Comparison of ENCODE assay signal across 8 cellular contexts in the genomic region with DNA sequence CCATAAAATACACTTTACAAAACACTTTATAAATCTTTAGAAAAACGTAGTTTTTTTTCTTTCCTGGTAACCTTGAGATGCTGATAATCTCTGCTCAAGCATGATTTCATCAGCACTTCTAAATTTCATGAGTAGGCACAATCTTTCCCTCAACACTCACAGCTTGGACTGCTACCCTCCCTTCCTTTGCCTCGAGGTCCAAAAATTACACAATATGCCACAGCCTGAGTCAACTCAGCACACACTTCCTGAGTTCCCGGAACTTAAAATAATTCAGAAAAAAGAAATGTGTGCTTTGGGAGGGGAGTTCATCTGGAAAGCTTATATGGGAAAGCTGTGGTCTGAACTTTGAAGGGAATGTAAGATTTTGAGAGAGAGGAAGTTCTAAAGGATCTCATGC. TPM values are rescaled to one million over a fixed set of nuclear protein-coding genes. Genes with fewer than 3 reads are reported as not detected.
DNase-seq lines count a peak whose midpoint lies in the region; ATAC-seq, FAIRE-seq and TF ChIP-seq lines count a peak whose summit lies in the region.

No MANE protein-coding gene starts in this region.

- H3K4me3 ChIP-seq in DND-41 (ENCODE audit: low read depth in 1 of 2, low read length in 2 of 2) (no peak overlapping the region), PC-3 (ENCODE audit: low read length) (peak overlapping the region; percentile 49), pancreas (no peak overlapping the region), endodermal cell (ENCODE audit: low read length) (no peak overlapping the region)

- no peak overlapping the region for H3K4me3 Mint-ChIP-seq in endodermal cell

- peaks cover 5% of the 10 kb centered on the region for H3F3A ChIP-seq in PC-3 (ENCODE audit: low read length, unreplicated experiment)

- no peak for TF ChIP-seq CTCF in DND-41 (IDR thresholded peaks at IDR 0.05; ENCODE audit: borderline replicate concordance, extremely low read depth, low read length, poor library complexity, severe bottlenecking)
- TF ChIP-seq CTCF in PC-3 (conservative IDR thresholded peaks at IDR 0.05; ENCODE audit: low read depth, low read length): no peak
- no peak for TF ChIP-seq CTCF in pancreas (IDR thresholded peaks at IDR 0.05)
- no peak for TF ChIP-seq CTCF in endodermal cell (conservative IDR thresholded peaks at IDR 0.05)

- no peaks in the 10 kb centered on the region for H3K27me3 ChIP-seq in DND-41 (ENCODE audit: insufficient read depth, low read length, poor library complexity)
- H3K27me3 ChIP-seq in PC-3 (ENCODE audit: low read length): no peaks in the 10 kb centered on the region
- H3K27me3 ChIP-seq in pancreas: no peaks in the 10 kb centered on the region
- H3K27me3 ChIP-seq in endodermal cell (ENCODE audit: control insufficient read depth, insufficient read depth, low read length, poor library complexity, severe bottlenecking): peaks cover 34% of the 10 kb centered on the region

- H3K4me1 ChIP-seq in DND-41 (ENCODE audit: insufficient read depth, low read length): peaks cover 21% of the 10 kb centered on the region
- H3K4me1 ChIP-seq in PC-3 (ENCODE audit: insufficient read depth, low read length): peaks cover 44% of the 10 kb centered on the region
- peaks cover 0 to 5% (median 0%) of the 10 kb centered on the region in 3 donors for H3K4me1 ChIP-seq in pancreas
- H3K4me1 ChIP-seq in endodermal cell (ENCODE audit: control insufficient read depth, insufficient read depth, low read length): no peaks in the 10 kb centered on the region

- ATAC-seq in DND-41 (ENCODE audit: insufficient read depth, low read depth) (peak; percentile 92), PC-3 (peak; percentile 88), esophagus mucosa (peak; percentile 96), pancreas (peak in 3 of 4 donors; percentile 84 to 96 (median 92)), GM18517 (IDR thresholded peaks at IDR 0.05; ENCODE audit: unreplicated experiment) (no peak), GM19452 (IDR thresholded peaks at IDR 0.05; ENCODE audit: unreplicated experiment) (no peak), HG02981 (IDR thresholded peaks at IDR 0.05; ENCODE audit: unreplicated experiment) (no peak)

- H3K79me2 ChIP-seq in DND-41 (ENCODE audit: insufficient read depth, low read length) (no peaks in the 10 kb centered on the region), PC-3 (ENCODE audit: low read length) (no peaks in the 10 kb centered on the region)

- WGBS in pancreas, 2 donors: 12 to 18% methylated on average over 3 of the region's 3 CpGs
- WGBS in endodermal cell (ENCODE audit: insufficient coverage in 1 of 2, insufficient read length in 1 of 2), 2 experiments: 75 to 85% methylated on average over 1 to 3 of the region's 3 CpGs

- DNase-seq in DND-41 (peak; percentile 48), PC-3 (peak; percentile 94), pancreas (peak in 2 of 6 donors; percentile 19 to 45), endodermal cell (no peak)

- H2AFZ ChIP-seq in DND-41 (ENCODE audit: low read depth, low read length) (peak overlapping the region; percentile 61), PC-3 (ENCODE audit: low read length) (peak overlapping the region; percentile 35)

- H3K9me3 Mint-ChIP-seq in endodermal cell: no peaks in the 10 kb centered on the region

- H3K36me3 ChIP-seq in DND-41 (ENCODE audit: insufficient read depth, low read length) (no peaks in the 10 kb centered on the region), PC-3 (ENCODE audit: low read depth, low read length) (no peaks in the 10 kb centered on the region), pancreas (no peaks in the 10 kb centered on the region), endodermal cell (ENCODE audit: control insufficient read depth, insufficient read depth, low read length) (no peaks in the 10 kb centered on the region)

- H3K27ac ChIP-seq in DND-41 (ENCODE audit: low read length) (peak overlapping the region; percentile 72), PC-3 (ENCODE audit: low read length) (peak overlapping the region; percentile 98), pancreas (peak overlapping the region in 2 of 4 donors; percentile 23 to 51), endodermal cell (ENCODE audit: low read depth, low read length) (no peak overlapping the region)

- intact Hi-C loops in PC-3 (cut with micrococcal nuclease): loop anchor here (1.0 to 2.0 kb wide), 2 partner anchors 8 to 35 kb away; no protein-coding TSS in a partner anchor
- intact Hi-C loops in pancreas (cut with DNase I): no loop called here

- CTCF ChIA-PET in PC-3 (lab: Charles Lee): interaction anchor here (0.6 to 1.1 kb wide), 2 partner anchors 10 to 42 kb away, joined by 3 read pairs; no protein-coding TSS in a partner anchor

- FAIRE-seq in pancreas (lab: Jason Lieb, UNC): no peak

- H3K9ac ChIP-seq in DND-41 (ENCODE audit: low read depth, low read length) (no peak overlapping the region), PC-3 (ENCODE audit: low read length) (peak overlapping the region; percentile 67), endodermal cell (ENCODE audit: extremely low read depth, low read length, poor library complexity, severe bottlenecking) (no peak overlapping the region)

- no peaks in the 10 kb centered on the region for H3K9me2 ChIP-seq in PC-3 (replicated peaks; ENCODE audit: low read length)

- no TSS peak for BruUV-seq in PC-3 (replicated peaks; lab: Mats Ljungman, UMichigan)

- H3K4me2 ChIP-seq in DND-41 (ENCODE audit: insufficient read depth, low read length) (peak overlapping the region; percentile 42; the same call in 1 of the 2 replicates), PC-3 (ENCODE audit: low read length) (peak overlapping the region; percentile 79)

- no peaks in the 10 kb centered on the region for H4K20me1 ChIP-seq in DND-41 (ENCODE audit: insufficient read depth, low read length)
- H4K20me1 ChIP-seq in PC-3 (ENCODE audit: low read length): no peaks in the 10 kb centered on the region

- no peaks in the 10 kb centered on the region for H3K4me1 Mint-ChIP-seq in endodermal cell

- no peaks in the 10 kb centered on the region for H3K36me3 Mint-ChIP-seq in endodermal cell (ENCODE audit: low read depth)

- H3K9me3 ChIP-seq in DND-41 (ENCODE audit: insufficient read depth, low read length, severe bottlenecking) (no peaks in the 10 kb centered on the region), PC-3 (ENCODE audit: low read length) (no peaks in the 10 kb centered on the region), pancreas (no peaks in the 10 kb centered on the region), endodermal cell (ENCODE audit: control insufficient read depth, low read length) (no peaks in the 10 kb centered on the region)

- H3K27ac Mint-ChIP-seq in endodermal cell: no peak overlapping the region

- H3K27me3 Mint-ChIP-seq in endodermal cell (ENCODE audit: insufficient read depth): peaks cover 15% of the 10 kb centered on the region

- POLR2A ChIA-PET in PC-3 (lab: Charles Lee; ENCODE audit: unreplicated experiment): interaction anchor here (0.6 to 0.8 kb wide), 3 partner anchors 9 to 938 kb away, joined by 3 to 5 read pairs (median 4); no protein-coding TSS in a partner anchor

RNA-seq across cellular contexts. Expression of gene CLCA2, which starts 5.9 kb away (rescaled TPM):
- 0.17 and 0.22 TPM in 2 replicates for total RNA-seq in PC-3 (2014; rRNA removed)
- total RNA-seq in esophagus mucosa: 357 TPM
- under 1 TPM in 2 of 6 donors, not detected in 4; 0.06 to 0.12 TPM for total RNA-seq in pancreas
- polyA plus RNA-seq in pancreas: not detected
- not detected for total RNA-seq in endodermal cell
- not detected for polyA plus RNA-seq in endodermal cell (2013, experiment 1 of 2)
- polyA plus RNA-seq in endodermal cell (2013, experiment 2 of 2): not detected

RNA-seq across cellular contexts. Expression of gene ODF2L, which starts 33.7 kb away (rescaled TPM):
- total RNA-seq in PC-3 (2014; rRNA removed) (18.3 and 21.8 TPM in 2 replicates), esophagus mucosa (23.0 TPM), pancreas (10 to 100 TPM in 2 of 6 donors, 1 to 10 TPM in 4; 6.1 to 19.5 (median 9.3) TPM), endodermal cell (10 to 100 TPM; 77.6 to 84.1 TPM)
- 10 to 100 TPM; 31.5 to 36.4 TPM for polyA plus RNA-seq in pancreas
- 42.8 TPM for polyA plus RNA-seq in endodermal cell (2013, experiment 1 of 2)
- polyA plus RNA-seq in endodermal cell (2013, experiment 2 of 2): 54.8 TPM

RNA-seq across cellular contexts. Expression of gene CLCA1, which starts 38.9 kb away (rescaled TPM):
- total RNA-seq in PC-3 (2014; rRNA removed) (not detected in 2 replicates), esophagus mucosa (0.08 TPM), pancreas (under 1 TPM in 1 of 6 donors, not detected in 5; 0.44 TPM), endodermal cell (under 1 TPM; 0.24 to 0.60 TPM)
- under 1 TPM; 0.05 to 0.11 TPM for polyA plus RNA-seq in pancreas
- polyA plus RNA-seq in endodermal cell (2013, experiment 1 of 2): 0.11 TPM
- polyA plus RNA-seq in endodermal cell (2013, experiment 2 of 2): not detected

Comparison
In these comparisons a context has a peak if more than half of its experiments do, and no peak if none do; other contexts are left out.
1. ATAC-seq: peak in DND-41 (single experiment), PC-3 (single experiment), esophagus mucosa (single experiment) and pancreas (3 of 4); none in GM18517 (single experiment), GM19452 (single experiment) and HG02981 (single experiment).
2. RNA of gene CLCA2, which starts 5.9 kb away (total RNA-seq): 357 TPM in esophagus mucosa (single experiment); 0.17 to 0.22 TPM in PC-3, 0.06 to 0.12 TPM in pancreas and not detected in endodermal cell; every median in the first group is over 100 times any median in the second.